ENCODE assay signal across 8 cellular contexts in genomic region chr14:49868720-49869114, GRCh38. TPM values are rescaled to one million over a fixed set of nuclear protein-coding genes. Genes with fewer than 3 reads are reported as not detected.
DNase-seq lines count a peak whose midpoint lies in the region; ATAC-seq and TF ChIP-seq lines count a peak whose summit lies in the region.

No MANE protein-coding gene starts in this region.

- H3K79me2 ChIP-seq in KMS-11 (ENCODE audit: insufficient read depth, low read depth): no peaks in the 10 kb centered on the region; the same call in 1 of the 2 replicates

- H3K4me2 ChIP-seq in KMS-11: peak overlapping the region; percentile 94

- H3K27ac ChIP-seq in KMS-11: peak overlapping the region; percentile 76
- peak overlapping the region; percentile 50 for H3K27ac ChIP-seq in cingulate gyrus (ENCODE audit: low read depth, low read length)

- H3K4me1 ChIP-seq in BE2C (peaks cover 4% of the 10 kb centered on the region; the same call in 1 of the 2 replicates), KMS-11 (ENCODE audit: low read depth, poor library complexity, severe bottlenecking) (peaks cover 39% of the 10 kb centered on the region)

- H3K27me3 ChIP-seq in BE2C (no peaks in the 10 kb centered on the region), KMS-11 (ENCODE audit: insufficient read depth, low read depth) (no peaks in the 10 kb centered on the region)

- H2AFZ ChIP-seq in KMS-11 (ENCODE audit: low read depth): peak overlapping the region; percentile 85

- no peak for TF ChIP-seq CTCF in BE2C (IDR thresholded peaks at IDR 0.05; ENCODE audit: low read depth, low read length)
- TF ChIP-seq CTCF in KMS-11 (conservative IDR thresholded peaks at IDR 0.05; ENCODE audit: low read depth, low read length): no peak
- no peak for TF ChIP-seq CTCF in nephron (IDR thresholded peaks at IDR 0.05; ENCODE audit: unreplicated experiment in 3 of 3)
- no peak for TF ChIP-seq CTCF in omental fat pad (IDR thresholded peaks at IDR 0.05)

- no peaks in the 10 kb centered on the region for H3K9me3 ChIP-seq in BE2C

- DNase-seq in BE2C (no peak), omental fat pad (ENCODE audit: low spot score) (no peak), NCI-H82 treated with DMSO at 0.1 percent for 48 hours (lab: John Stamatoyannopoulos, UW; ENCODE audit: unreplicated experiment) (no peak), foreskin melanocyte (no peak), NCI-H774 (lab: John Stamatoyannopoulos, UW) (no peak)

- peaks cover 7% of the 10 kb centered on the region for H3K27me3 Mint-ChIP-seq in nephron (ENCODE audit: low read depth)

- peak overlapping the region; percentile 93 to 97 (median 96) for H3K4me3 Mint-ChIP-seq in nephron

- ATAC-seq in omental fat pad (ENCODE audit: low FRiP score): no peak

- H3K27ac Mint-ChIP-seq in nephron: peak overlapping the region; percentile 75 to 99 (median 99)

- H3K36me3 ChIP-seq in BE2C (no peaks in the 10 kb centered on the region), KMS-11 (ENCODE audit: insufficient read depth) (no peaks in the 10 kb centered on the region)

- H3K36me3 Mint-ChIP-seq in nephron (ENCODE audit: low read depth): no peaks in the 10 kb centered on the region

- no peaks in the 10 kb centered on the region for H3K9me3 Mint-ChIP-seq in nephron

- peak overlapping the region; percentile 61; the same call in 1 of the 2 replicates for H3K9ac ChIP-seq in KMS-11

- H3K4me3 ChIP-seq in BE2C (ENCODE audit: low read depth, low read length) (peak overlapping the region; percentile 53), KMS-11 (IDR thresholded peaks at IDR 0.05; ENCODE audit: insufficient read depth, low read depth, low read length) (no peak overlapping the region)

- peaks cover 6% of the 10 kb centered on the region for H3K4me1 Mint-ChIP-seq in nephron

- no peaks in the 10 kb centered on the region for H4K20me1 ChIP-seq in KMS-11 (ENCODE audit: insufficient read depth)

RNA-seq across cellular contexts. Expression of gene NEMF, which starts 16.1 kb away (rescaled TPM):
- 25.0 TPM for polyA plus RNA-seq in BE2C (2012; ENCODE audit: insufficient read depth, insufficient read length, low read depth)
- total RNA-seq in omental fat pad: 10 to 100 TPM; 59.6 to 87.8 (median 67.7) TPM

RNA-seq across cellular contexts. Expression of gene ARF6, which starts 24.2 kb away (rescaled TPM):
- 34.3 TPM for polyA plus RNA-seq in BE2C (2012; ENCODE audit: insufficient read depth, insufficient read length, low read depth)
- total RNA-seq in omental fat pad: 10 to 100 TPM; 35.4 to 85.0 (median 45.9) TPM
